1 cellular context compared by ENCODE assay signal in genomic region chr7:29853775-29854174, GRCh38.
TF ChIP-seq lines count a peak whose summit lies in the region.

No MANE protein-coding gene starts in this region.

TF ChIP-seq in HepG2, 621 proteins besides CTCF, POLR2A, EP300 and RAD21 (continued from another document):
- no peak for TF ChIP-seq ZNF276 (CRISPR knock-in tag; IDR thresholded peaks at IDR 0.05; ENCODE audit: low read depth)
- no peak for TF ChIP-seq PREB (CRISPR knock-in tag; IDR thresholded peaks at IDR 0.05)
- TF ChIP-seq ZFP91 (CRISPR knock-in tag; IDR thresholded peaks at IDR 0.05; ENCODE audit: borderline replicate concordance), result no peak
- no peak for TF ChIP-seq ZNF549 (CRISPR knock-in tag; IDR thresholded peaks at IDR 0.05)
- TF ChIP-seq ADNP (CRISPR knock-in tag; IDR thresholded peaks at IDR 0.05), result no peak
- TF ChIP-seq ZNF747 (CRISPR knock-in tag; IDR thresholded peaks at IDR 0.05; ENCODE audit: borderline replicate concordance), result no peak
- no peak for TF ChIP-seq ZSCAN9 (CRISPR knock-in tag; IDR thresholded peaks at IDR 0.05; ENCODE audit: borderline replicate concordance)
- TF ChIP-seq CAMTA2 (CRISPR knock-in tag; IDR thresholded peaks at IDR 0.05; ENCODE audit: borderline replicate concordance), result no peak
- TF ChIP-seq ZNF441 (CRISPR knock-in tag; IDR thresholded peaks at IDR 0.05; ENCODE audit: borderline replicate concordance), result no peak
- no peak for TF ChIP-seq ZBTB4 (CRISPR knock-in tag; IDR thresholded peaks at IDR 0.05; ENCODE audit: borderline replicate concordance)
- TF ChIP-seq TAF1 (CRISPR knock-in tag; IDR thresholded peaks at IDR 0.05), result no peak
- no peak for TF ChIP-seq ZNF460 (CRISPR knock-in tag; IDR thresholded peaks at IDR 0.05; ENCODE audit: borderline replicate concordance)
TF ChIP-seq in HepG2: peak in this region for 0.
